In the genomic region with DNA sequence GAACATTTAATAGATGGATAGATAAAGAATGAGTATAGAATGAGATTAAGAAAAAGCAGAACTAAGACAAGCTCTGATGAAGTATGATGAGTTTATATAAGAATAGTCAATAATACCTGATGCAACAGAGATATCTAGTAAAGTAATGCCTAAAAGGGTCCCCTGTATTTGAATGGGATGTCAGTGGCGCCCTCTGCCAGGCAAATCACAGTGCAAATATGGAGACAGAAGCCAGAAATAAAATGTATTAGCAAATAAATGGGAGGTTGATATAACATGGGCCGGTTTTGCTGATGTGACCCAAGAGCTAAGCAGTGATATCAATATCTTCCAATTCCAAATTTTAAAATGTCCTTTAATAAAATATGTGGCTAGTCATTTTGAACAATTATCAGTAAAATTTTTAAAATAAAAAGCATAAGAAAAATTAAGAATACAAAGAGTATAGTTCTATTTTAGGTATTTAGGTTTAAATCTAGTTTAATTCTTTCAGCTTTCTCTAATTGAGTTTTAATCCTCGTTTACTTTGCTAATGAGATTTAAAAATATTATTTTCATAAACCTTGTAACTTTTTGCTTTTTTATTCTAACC, we compare ENCODE assay signal across 8 cellular contexts.
DNase-seq lines count a peak whose midpoint lies in the region; ATAC-seq, FAIRE-seq and TF ChIP-seq lines count a peak whose summit lies in the region.

No MANE protein-coding gene starts in this region.

- WGBS in A549 (ENCODE audit: missing lambda C conversion rate) = 18% methylated on average over 3 of the region's 3 CpGs

- TF ChIP-seq EP300 in A549 (IDR thresholded peaks at IDR 0.05) = no peak

- ATAC-seq in A549 = peak; percentile 19 to 73; a peak in 3 of 6 replicates
- peak; percentile 69 for ATAC-seq in left lung
- ATAC-seq in HG02588 (IDR thresholded peaks at IDR 0.05; ENCODE audit: unreplicated experiment) = no peak
- ATAC-seq in GM21825 (IDR thresholded peaks at IDR 0.05; ENCODE audit: unreplicated experiment) = no peak
- ATAC-seq in HG02938 (IDR thresholded peaks at IDR 0.05; ENCODE audit: unreplicated experiment) = no peak

- POLR2A ChIA-PET in A549 (lab: Yijun Ruan, JAX) = interaction anchor here (1.2 kb wide), 1 partner anchor 37 kb away, joined by 3 read pairs; no protein-coding TSS in a partner anchor

- H3K4me2 ChIP-seq in A549 = no peak overlapping the region

- CTCF ChIA-PET in A549 (lab: Yijun Ruan, JAX) = interaction anchor here (0.6 to 3.4 kb wide), 26 partner anchors 10 to 364 kb away, joined by 3 to 20 read pairs (median 4); partner anchors contain the start of genes ADK and AP3M1

- H3K9me3 ChIP-seq in A549 = no peaks in the 10 kb centered on the region
- H3K9me3 ChIP-seq in left lung = peaks cover 0 to 2% of the 10 kb centered on the region in 2 donors

- peak; percentile 54 to 62 for TF ChIP-seq RAD21 in A549 (conservative IDR thresholded peaks at IDR 0.05 in 1 of 2, IDR thresholded peaks at IDR 0.05 in 1 of 2)

- H3K4me1 ChIP-seq in A549 (0 out of 3 replicates have a peak, but pooled peaks cover 4% of the 10 kb centered on the region), left lung (no peaks in the 10 kb centered on the region)

- intact Hi-C loops in left lung (cut with DNase I) = no loop called here

- no peaks in the 10 kb centered on the region for H3K27me3 ChIP-seq in left lung

- TF ChIP-seq POLR2A in A549 (IDR thresholded peaks at IDR 0.05; ENCODE audit: low read length) = no peak

- H3K36me3 ChIP-seq in left lung = peaks cover 0 to 7% of the 10 kb centered on the region in 2 donors

- no peak overlapping the region for H3K4me3 ChIP-seq in A549
- H3K4me3 ChIP-seq in left lung = no peak overlapping the region

- no peak for FAIRE-seq in A549 (lab: Jason Lieb, UNC)
- FAIRE-seq in G401.6 (lab: Jason Lieb, UNC) = peak; percentile 67

- peak; percentile 59 to 68 for DNase-seq in A549 (ENCODE audit: low read depth in 1 of 2, low spot score in 1 of 2)
- peak; percentile 26 for DNase-seq in RKO (ENCODE audit: low spot score)
- peak; percentile 56 for DNase-seq in astrocyte of the hippocampus (ENCODE audit: low read depth, low spot score)
- DNase-seq in left lung = no peak

- no peak overlapping the region for H3K27ac ChIP-seq in A549
- no peak overlapping the region for H3K27ac ChIP-seq in left lung

- TF ChIP-seq CTCF in A549 (IDR thresholded peaks at IDR 0.05) = peak; percentile 59; the same call in 2 of the 3 replicates
- peak in 1 of 2 donors; percentile 30 for TF ChIP-seq CTCF in left lung (IDR thresholded peaks at IDR 0.05)

TF ChIP-seq in A549, 52 proteins besides CTCF, POLR2A, EP300 and RAD21:
- TF ChIP-seq HDAC2 (IDR thresholded peaks at IDR 0.05) = no peak
- peak; percentile 70 for TF ChIP-seq SMC3 (IDR thresholded peaks at IDR 0.05)

Comparison
In these comparisons a context has a peak if more than half of its experiments do, and no peak if none do; other contexts are left out.
1. ATAC-seq: peak in A549 (2 of 2) and left lung (single experiment); none in HG02588 (single experiment), GM21825 (single experiment) and HG02938 (single experiment).
2. DNase-seq: peak in A549 (2 of 2), RKO (single experiment) and astrocyte of the hippocampus (single experiment); none in left lung (0 of 2).